Comparison of ENCODE assay signal across 8 cellular contexts in genomic region chr19:45443462-45444317, GRCh38. TPM values are rescaled to one million over a fixed set of nuclear protein-coding genes. Genes with fewer than 3 reads are reported as not detected.
A peak's percentile ranks its signal among the peaks of the same experiment; 100 is the strongest.
DNase-seq lines count a peak whose midpoint lies in the region; ATAC-seq, FAIRE-seq and TF ChIP-seq lines count a peak whose summit lies in the region.

No MANE protein-coding gene starts in this region.

- no peak for TF ChIP-seq CTCF in ascending aorta (IDR thresholded peaks at IDR 0.05)
- TF ChIP-seq CTCF in heart right ventricle (IDR thresholded peaks at IDR 0.05) = no peak
- TF ChIP-seq CTCF in pancreas (IDR thresholded peaks at IDR 0.05) = no peak

- 0 to 1% methylated on average over 45 to 49 of the region's 49 CpGs for WGBS in heart right ventricle, 2 donors
- 1% methylated on average over 47 to 49 of the region's 49 CpGs for WGBS in pancreas, 2 donors

- H3K27ac ChIP-seq in SJCRH30 = peak overlapping the region; percentile 48
- peak overlapping the region; percentile 90 to 94 for H3K27ac ChIP-seq in ascending aorta
- H3K27ac ChIP-seq in heart right ventricle = peak overlapping the region; percentile 76 to 96 (median 88)
- H3K27ac ChIP-seq in pancreas = peak overlapping the region; percentile 68 to 83 (median 76)

- H3K9me3 ChIP-seq in SJCRH30 (replicated peaks) = no peaks in the 10 kb centered on the region
- H3K9me3 ChIP-seq in ascending aorta = no peaks in the 10 kb centered on the region
- no peaks in the 10 kb centered on the region for H3K9me3 ChIP-seq in heart right ventricle
- H3K9me3 ChIP-seq in pancreas = no peaks in the 10 kb centered on the region

- FAIRE-seq in HTR-8/SVneo (lab: Jason Lieb, UNC) (no peak), pancreas (lab: Jason Lieb, UNC) (no peak)

- H3K4me3 ChIP-seq in SJCRH30 (peak overlapping the region; percentile 61), ascending aorta (peak overlapping the region; percentile 56 to 64), heart right ventricle (peak overlapping the region in 9 of 10 donors; percentile 27 to 58 (median 49)), pancreas (peak overlapping the region in 2 of 4 donors; percentile 36 to 46)

- DNase-seq in DMS53 (lab: John Stamatoyannopoulos, UW) (peak; percentile 97), HTR-8/SVneo (ENCODE audit: insufficient read length, low spot score) (peak; percentile 95), SJCRH30 (peak; percentile 95 to 96), ascending aorta (ENCODE audit: low spot score in 2 of 2) (peak; percentile 95 to 100), heart right ventricle (peak; percentile 97 to 99), pancreas (peak; percentile 90 to 98 (median 93))

- intact Hi-C loops in ascending aorta (cut with DNase I) = loop anchor here (1.0 kb wide), 2 partner anchors 26 to 35 kb away; no protein-coding TSS in a partner anchor
- intact Hi-C loops in heart right ventricle (cut with DNase I) = loop anchor here in 2 of 10 donors (2.0 to 10.0 kb wide), 3 partner anchors 25 to 201 kb away; partner anchors contain the start of gene GPR4 (in 1 of the 2)
- intact Hi-C loops in pancreas (cut with DNase I) = no loop called here

- no peaks in the 10 kb centered on the region for H3K27me3 ChIP-seq in SJCRH30
- no peaks in the 10 kb centered on the region for H3K27me3 ChIP-seq in ascending aorta
- H3K27me3 ChIP-seq in heart right ventricle = no peaks in the 10 kb centered on the region
- no peaks in the 10 kb centered on the region for H3K27me3 ChIP-seq in pancreas

- ATAC-seq in heart right ventricle = peak; percentile 82 to 94 (median 88)
- peak; percentile 78 to 81 (median 80) for ATAC-seq in pancreas
- ATAC-seq in GM21529 (IDR thresholded peaks at IDR 0.05; ENCODE audit: unreplicated experiment) = no peak
- ATAC-seq in HG02938 (IDR thresholded peaks at IDR 0.05; ENCODE audit: unreplicated experiment) = no peak

- H3K36me3 ChIP-seq in SJCRH30 (no peaks in the 10 kb centered on the region), ascending aorta (no peaks in the 10 kb centered on the region), heart right ventricle (no peaks in the 10 kb centered on the region), pancreas (no peaks in the 10 kb centered on the region)

- H3K4me1 ChIP-seq in SJCRH30 (peaks cover 13% of the 10 kb centered on the region; the same call in 1 of the 2 replicates), ascending aorta (peaks cover 5 to 24% of the 10 kb centered on the region in 2 donors), heart right ventricle (peaks cover 0 to 50% (median 33%) of the 10 kb centered on the region in 9 donors), pancreas (peaks cover 11 to 15% (median 11%) of the 10 kb centered on the region in 3 donors)

RNA-seq across cellular contexts. Expression of gene ERCC1, which starts 20.0 kb away (rescaled TPM):
- total RNA-seq in SJCRH30 (2014; rRNA removed; shearing (Covaris generic)) = 29.7 and 32.3 TPM in 2 replicates
- total RNA-seq in ascending aorta = 142 TPM
- total RNA-seq in heart right ventricle = 100 to 1,000 TPM; 113 to 194 (median 136) TPM
- polyA plus RNA-seq in heart right ventricle = 100 to 1,000 TPM; 147 to 183 TPM
- total RNA-seq in pancreas = 10 to 100 TPM; 28.9 to 33.5 (median 32.9) TPM
- polyA plus RNA-seq in pancreas = 10 to 100 TPM; 35.3 to 42.3 TPM

RNA-seq across cellular contexts. Expression of gene FOSB, which starts 24.1 kb away (rescaled TPM):
- 0.35 and 0.40 TPM in 2 replicates for total RNA-seq in SJCRH30 (2014; rRNA removed; shearing (Covaris generic))
- total RNA-seq in ascending aorta (511 TPM), heart right ventricle (10 to 100 TPM in 2 of 10 donors, 1 to 10 TPM in 7, under 1 TPM in 1; 0.39 to 54.5 (median 4.9) TPM), pancreas (10 to 100 TPM in 1 of 6 donors, 1 to 10 TPM in 3, under 1 TPM in 2; 0.79 to 17.0 (median 5.7) TPM)
- polyA plus RNA-seq in heart right ventricle (1 to 10 TPM; 2.1 to 5.5 TPM), pancreas (10 to 100 TPM; 12.9 to 21.6 TPM)

RNA-seq across cellular contexts. Expression of gene POLR1G, which starts 37.2 kb away (rescaled TPM):
- 20.9 and 21.8 TPM in 2 replicates for total RNA-seq in SJCRH30 (2014; rRNA removed; shearing (Covaris generic))
- total RNA-seq in ascending aorta (3.7 TPM), heart right ventricle (1 to 10 TPM; 4.1 to 9.8 (median 5.6) TPM), pancreas (1 to 10 TPM in 5 of 6 donors, under 1 TPM in 1; 0.91 to 5.3 (median 2.9) TPM)
- polyA plus RNA-seq in heart right ventricle (1 to 10 TPM; 5.1 to 8.2 TPM), pancreas (1 to 10 TPM; 1.6 to 3.3 TPM)

RNA-seq across cellular contexts. Expression of gene PPP1R13L, which starts 38.8 kb away (rescaled TPM):
- total RNA-seq in SJCRH30 (2014; rRNA removed; shearing (Covaris generic)) = 2.4 and 3.2 TPM in 2 replicates
- 27.8 TPM for total RNA-seq in ascending aorta
- 100 to 1,000 TPM; 134 to 204 (median 166) TPM for total RNA-seq in heart right ventricle
- polyA plus RNA-seq in heart right ventricle = 100 to 1,000 TPM in 1 of 2 donors, 10 to 100 TPM in 1; 85.2 to 265 TPM
- total RNA-seq in pancreas = 10 to 100 TPM; 22.8 to 42.7 (median 27.6) TPM
- 10 to 100 TPM; 50.5 to 54.4 TPM for polyA plus RNA-seq in pancreas

RNA-seq across cellular contexts. Expression of gene RTN2, which starts 53.2 kb away (rescaled TPM):
- total RNA-seq in SJCRH30 (2014; rRNA removed; shearing (Covaris generic)) = 29.3 and 30.9 TPM in 2 replicates
- total RNA-seq in ascending aorta (37.1 TPM), heart right ventricle (10 to 100 TPM; 15.9 to 33.7 (median 21.8) TPM), pancreas (1 to 10 TPM; 2.1 to 6.3 (median 3.2) TPM)
- polyA plus RNA-seq in heart right ventricle (10 to 100 TPM; 11.1 to 13.3 TPM), pancreas (1 to 10 TPM; 4.4 to 9.5 TPM)

Comparison
In these comparisons a context has a peak if more than half of its experiments do, and no peak if none do; other contexts are left out.
1. ATAC-seq: peak in heart right ventricle (8 of 8) and pancreas (4 of 4); none in GM21529 (single experiment) and HG02938 (single experiment).
2. Peak in every context shown above with its lines, with median percentiles within 50 percentile points of each other: DNase-seq and H3K27ac ChIP-seq.